8 cellular contexts compared by ENCODE assay signal in the genomic region with DNA sequence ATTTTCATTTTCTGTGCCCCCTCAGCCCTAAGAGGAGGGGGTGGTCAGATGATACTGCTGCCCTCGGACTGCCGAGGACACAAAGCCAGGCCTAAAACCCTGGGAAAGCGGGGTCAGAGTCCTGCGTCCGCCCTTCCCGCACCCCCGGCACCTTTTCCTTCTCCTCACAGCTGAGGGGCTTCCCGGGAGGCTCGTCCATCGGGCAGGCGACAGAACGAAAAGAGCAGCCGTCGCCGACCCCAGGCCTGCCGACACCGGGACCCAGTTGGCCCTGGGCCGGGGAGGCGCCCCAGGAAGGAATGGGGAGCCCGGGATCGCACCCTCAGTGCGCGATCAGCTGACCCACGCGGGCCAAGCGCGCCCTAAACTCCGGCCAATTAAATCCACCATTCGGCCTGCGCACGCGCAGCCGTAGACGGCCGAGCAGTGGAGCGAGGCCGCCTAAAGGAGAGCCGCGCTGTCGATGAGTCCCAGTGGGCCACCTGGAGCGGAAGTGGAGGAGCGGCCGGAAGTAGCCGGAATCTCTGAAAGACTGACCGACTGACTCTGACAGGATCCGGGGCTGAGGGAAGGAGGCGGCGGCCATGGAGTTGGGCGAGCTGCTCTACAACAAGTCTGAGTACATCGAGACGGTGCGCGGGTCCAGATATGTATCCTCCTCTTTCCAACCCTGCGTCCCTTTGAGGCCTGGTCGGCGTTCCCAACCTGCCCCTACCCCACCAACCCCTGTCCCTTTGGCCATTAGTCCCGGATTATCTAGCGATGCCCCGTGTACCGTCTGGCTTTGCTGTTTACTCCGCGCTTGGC. TPM values are rescaled to one million over a fixed set of nuclear protein-coding genes. Genes with fewer than 3 reads are reported as not detected.
DNase-seq lines count a peak whose midpoint lies in the region; ATAC-seq lines count a peak whose summit lies in the region.

Gene DCTN5 (plus strand): TSS at position 508 of the 807 bp plus-strand sequence. CDS start 77 bp downstream, at position 585.
Gene PALB2 (minus strand): TSS at position 352 of the 807 bp plus-strand sequence. CDS start 153 bp downstream, at position 199.

- in situ Hi-C loops in endometrial microvascular endothelial cells (cut with HindIII; ENCODE audit: inconsistent ontology term, low pct_unique_long_range_greater_than_20kb, low sequenced_read_pairs), result no loop called here

- H3K9me3 ChIP-seq in NT2/D1 (ENCODE audit: insufficient read depth, low read length), result no peaks in the 10 kb centered on the region

- H3K4me1 ChIP-seq in NT2/D1 (ENCODE audit: insufficient read depth, insufficient read length), result no peaks in the 10 kb centered on the region

- H3K9ac ChIP-seq in NT2/D1 (ENCODE audit: insufficient read length, low read depth), result peak within 1 kb of the TSS; percentile 100

- DNase-seq in COR-L47 (lab: John Stamatoyannopoulos, UW) (peak; percentile 86), HUDEP-2 (lab: John Stamatoyannopoulos, UW; ENCODE audit: unreplicated experiment in 76 of 76) (peak in 75 of 76 experiments; percentile 20 to 95 (median 87)), NT2/D1 (ENCODE audit: low read depth, low spot score) (peak; percentile 95), mesenteric fat pad (ENCODE audit: low spot score) (peak; percentile 96)
- peak; percentile 58 for DNase-seq in activated CD8-positive, alpha-beta memory T cell treated with anti-CD3 and anti-CD28 coated beads, Interleukin-2, amount 50 U/mL, for 1 hour (ENCODE audit: extremely low read depth)
- peak; percentile 69 for DNase-seq in stimulated activated CD8-positive, alpha-beta memory T cell treated with anti-CD3 and anti-CD28 coated beads, Interleukin-15, amount 100 ng/mL, for 24 hours (ENCODE audit: low read depth)

- H3K36me3 ChIP-seq in NT2/D1 (ENCODE audit: insufficient read depth, insufficient read length, low read length), result peaks cover 64% of the 10 kb centered on the region

- ATAC-seq in GM21381 (IDR thresholded peaks at IDR 0.05; ENCODE audit: unreplicated experiment), result peak; percentile 93

- H3K4me3 ChIP-seq in NT2/D1 (ENCODE audit: insufficient read length, low read depth), result peak within 1 kb of the TSS; percentile 96

- H3K27me3 ChIP-seq in NT2/D1 (ENCODE audit: insufficient read depth, insufficient read length), result no peaks in the 10 kb centered on the region

RNA-seq across cellular contexts. Expression of gene DCTN5, which starts in this region (rescaled TPM):
- total RNA-seq in endometrial microvascular endothelial cells (ENCODE audit: inconsistent ontology term) (75.9 TPM), mesenteric fat pad (57.6 TPM)

RNA-seq across cellular contexts. Expression of gene PALB2, which starts in this region (rescaled TPM):
- total RNA-seq in endometrial microvascular endothelial cells (ENCODE audit: inconsistent ontology term), result 11.3 TPM
- total RNA-seq in mesenteric fat pad, result 10.8 TPM

Comparison
In these comparisons a context has a peak if more than half of its experiments do, and no peak if none do; other contexts are left out.
1. Peak in every context shown above with its lines: DNase-seq, ATAC-seq and H3K4me3 ChIP-seq.